ENCODE assay signal across 18 cellular contexts in genomic region chr22:49479566-49479965, GRCh38.
"Had no signal": no experiment of that assay in that cellular context is flagged by ENCODE, and none has a peak within 500 bp of the region (broad histone marks: within the 10 kb centered on the region; RNA-seq: fewer than 3 reads in every experiment).

No MANE protein-coding gene starts in this region.

- H3K9ac ChIP-seq: parathyroid adenoma had no signal

- H2AFZ ChIP-seq: parathyroid adenoma had no signal

- H3K36me3 ChIP-seq: spleen, stomach, thoracic aorta, transverse colon had no signal

- H3K27ac Mint-ChIP-seq: dendritic cell treated with granulocyte-macrophage colony-stimulating factor and Interleukin-4, amounts not matched to agents 40 ng/mL and 50 ng/mL, for 4 days; natural killer cell; stimulated activated memory B cell treated with anti-CD40 and anti-IgM and Interleukin-4, amounts not matched to agents 10 μg/mL and 1 μg/mL and 100 μg/mL, for 72 hours had no signal

- H3K36me3 Mint-ChIP-seq: natural killer cell had no signal

- ATAC-seq: foreskin keratinocyte; left colon; natural killer cell; psoas muscle; sciatic nerve; stimulated activated memory B cell treated with anti-CD40 and anti-IgM and Interleukin-4, amounts not matched to agents 10 μg/mL and 1 μg/mL and 100 μg/mL, for 72 hours had no signal

- H3K4me1 ChIP-seq: foreskin keratinocyte, parathyroid adenoma, psoas muscle, transverse colon had no signal

- H3K27me3 ChIP-seq: foreskin keratinocyte had no signal

- H3K9me3 ChIP-seq: psoas muscle, stomach, thoracic aorta, transverse colon had no signal

- H3K4me3 Mint-ChIP-seq: dendritic cell treated with granulocyte-macrophage colony-stimulating factor and Interleukin-4, amounts not matched to agents 40 ng/mL and 50 ng/mL, for 4 days; natural killer cell; stimulated activated memory B cell treated with anti-CD40 and anti-IgM and Interleukin-4, amounts not matched to agents 10 μg/mL and 1 μg/mL and 100 μg/mL, for 72 hours had no signal

- H3K27ac ChIP-seq: foreskin keratinocyte, parathyroid adenoma, psoas muscle, spleen, stomach, thoracic aorta, transverse colon had no signal

- H3K4me3 ChIP-seq: psoas muscle, spleen, stomach, thoracic aorta, transverse colon had no signal

- DNase-seq: erythroblast; foreskin keratinocyte; left colon; natural killer cell; psoas muscle; retina; spleen; stimulated activated CD4-positive, alpha-beta T cell treated with anti-CD3 and anti-CD28 coated beads, Interleukin-15, amount 100 ng/mL, for 24 hours; stimulated activated CD4-positive, alpha-beta T cell treated with anti-CD3 and anti-CD28 coated beads, Interleukin-1b, Interleukin-23, amount 100 ng/mL, for 48 hours; stimulated activated CD4-positive, alpha-beta T cell treated with anti-CD3 and anti-CD28 coated beads, Interleukin-4, amount 100 ng/mL, for 24 hours; stomach; substantia nigra; transverse colon had no signal

- H3K27me3 Mint-ChIP-seq: stimulated activated memory B cell treated with anti-CD40 and anti-IgM and Interleukin-4, amounts not matched to agents 10 μg/mL and 1 μg/mL and 100 μg/mL, for 72 hours had no signal

- H3K4me1 Mint-ChIP-seq: stimulated activated memory B cell treated with anti-CD40 and anti-IgM and Interleukin-4, amounts not matched to agents 10 μg/mL and 1 μg/mL and 100 μg/mL, for 72 hours had no signal
